In genomic region chr1:108050911-108051624, GRCh38 we compare ENCODE assay signal across 9 cellular contexts.
DNase-seq lines count a peak whose midpoint lies in the region; ATAC-seq and TF ChIP-seq lines count a peak whose summit lies in the region.
"Had no signal": no experiment of that assay in that cellular context is flagged by ENCODE, and none has a peak within 500 bp of the region (broad histone marks: within the 10 kb centered on the region; RNA-seq: fewer than 3 reads in every experiment).

No MANE protein-coding gene starts in this region.

- no peaks in the 10 kb centered on the region for H3K4me1 Mint-ChIP-seq in glutamatergic neuron (ENCODE audit: low read depth, unreplicated experiment)

- no peak overlapping the region for H3K4ac ChIP-seq in neuronal stem cell (ENCODE audit: low read length)

- H2BK120ac ChIP-seq in neuronal stem cell (ENCODE audit: low read depth, low read length): no peak overlapping the region

- peak overlapping the region; percentile 21 for H3K4me2 ChIP-seq in neuronal stem cell (ENCODE audit: insufficient read depth, low read length, poor library complexity, severe bottlenecking)

- H3K4me3 ChIP-seq in neuronal stem cell (ENCODE audit: low read length in 2 of 2): peak overlapping the region in 1 of 2 donors; percentile 14

- no peak for TF ChIP-seq CTCF in glutamatergic neuron (IDR thresholded peaks at IDR 0.05; ENCODE audit: partially characterized antibody, unreplicated experiment)

- peak overlapping the region; percentile 90 for H3K27ac Mint-ChIP-seq in glutamatergic neuron (ENCODE audit: unreplicated experiment)

- H3K27me3 ChIP-seq in neuronal stem cell (ENCODE audit: control insufficient read depth in 3 of 3, insufficient read depth in 3 of 3, low read depth in 1 of 3, low read length in 3 of 3): no peaks in the 10 kb centered on the region

- peaks cover 0 to 2% of the 10 kb centered on the region in 2 donors for H3K9me3 ChIP-seq in neuronal stem cell (replicated peaks in 1 of 2; ENCODE audit: control insufficient read depth in 2 of 2, insufficient read depth in 1 of 2, low read depth in 1 of 2, low read length in 2 of 2)

- in situ Hi-C loops in G401 (cut with HindIII; ENCODE audit: low sequenced_read_pairs): no loop called here

- H3K9ac ChIP-seq in neuronal stem cell (ENCODE audit: low read depth, low read length, poor library complexity): no peak overlapping the region

- H2BK15ac ChIP-seq in neuronal stem cell (ENCODE audit: low read length): no peak overlapping the region

- ATAC-seq in GM21576 (IDR thresholded peaks at IDR 0.05; ENCODE audit: unreplicated experiment) (no peak), HG03378 (IDR thresholded peaks at IDR 0.05; ENCODE audit: unreplicated experiment) (no peak)

- H4K91ac ChIP-seq in neuronal stem cell (ENCODE audit: low read depth, low read length, poor library complexity): no peak overlapping the region

- peaks cover 24 to 28% of the 10 kb centered on the region in 2 donors for H3K4me1 ChIP-seq in neuronal stem cell (ENCODE audit: control insufficient read depth in 2 of 2, insufficient read depth in 1 of 2, low read depth in 1 of 2, low read length in 2 of 2)

- H3K23ac ChIP-seq in neuronal stem cell (ENCODE audit: low read depth, low read length, poor library complexity): no peak overlapping the region

- intact Hi-C loops in posterior vena cava (cut with DNase I): no loop called here

- H3K9me3 Mint-ChIP-seq in glutamatergic neuron (ENCODE audit: unreplicated experiment): no peaks in the 10 kb centered on the region

- H2AK5ac ChIP-seq in neuronal stem cell (ENCODE audit: low read depth, low read length): no peak overlapping the region

- H3K4me3 Mint-ChIP-seq in glutamatergic neuron (ENCODE audit: unreplicated experiment): peak overlapping the region; percentile 49

- no peak overlapping the region for H4K8ac ChIP-seq in neuronal stem cell (ENCODE audit: low read depth, low read length)

- no peaks in the 10 kb centered on the region for H3K27me3 Mint-ChIP-seq in glutamatergic neuron (ENCODE audit: unreplicated experiment)

- H3K36me3 Mint-ChIP-seq in glutamatergic neuron (ENCODE audit: unreplicated experiment): no peaks in the 10 kb centered on the region

- H2BK12ac ChIP-seq in neuronal stem cell (ENCODE audit: low read length): no peak overlapping the region

- H2BK5ac ChIP-seq in neuronal stem cell (ENCODE audit: low read length): no peak overlapping the region

- no peak overlapping the region for H3K14ac ChIP-seq in neuronal stem cell (ENCODE audit: low read length)

- peak overlapping the region; percentile 60 for H3K27ac ChIP-seq in neuronal stem cell (replicated peaks; ENCODE audit: low read length)

- peak; percentile 26 for DNase-seq in G401 (ENCODE audit: low spot score)
- peak; percentile 52 for DNase-seq in NOMO-1 treated with DMSO at 0.1 percent for 48 hours (lab: John Stamatoyannopoulos, UW; ENCODE audit: unreplicated experiment)
- DNase-seq in glutamatergic neuron: no peak
- DNase-seq in neuronal stem cell (ENCODE audit: low spot score): no peak
- no peak for DNase-seq in posterior vena cava (ENCODE audit: low spot score)
- DNase-seq in hepatic stellate cell (ENCODE audit: low spot score): no peak
- DNase-seq: aorta had no signal

- H3K36me3 ChIP-seq in neuronal stem cell (replicated peaks in 1 of 2; ENCODE audit: control insufficient read depth in 2 of 2, insufficient read depth in 2 of 2, low read length in 2 of 2): no peaks in the 10 kb centered on the region

- no CpG with 5 or more reads among the region's 5 CpGs for WGBS in neuronal stem cell (ENCODE audit: extremely low coverage in 2 of 2, insufficient read length in 2 of 2, insufficient replicate concordance in 1 of 2), 2 donors

- no peaks in the 10 kb centered on the region for H3K79me1 ChIP-seq in neuronal stem cell (ENCODE audit: low read depth, low read length)

- H3K18ac ChIP-seq in neuronal stem cell (ENCODE audit: low read length): no peak overlapping the region

- peak overlapping the region; percentile 86 for H2AFZ ChIP-seq in neuronal stem cell (ENCODE audit: low read length)

Comparison
In these comparisons a context has a peak if more than half of its experiments do, and no peak if none do; other contexts are left out.
1. DNase-seq: peak in G401 (single experiment) and NOMO-1 treated with DMSO at 0.1 percent for 48 hours (single experiment); none in glutamatergic neuron (single experiment), neuronal stem cell (single experiment), posterior vena cava (single experiment) and hepatic stellate cell (single experiment).